8 cellular contexts compared by ENCODE assay signal in genomic region chr2:28452534-28453081, GRCh38. TPM values are rescaled to one million over a fixed set of nuclear protein-coding genes. Genes with fewer than 3 reads are reported as not detected.
DNase-seq lines count a peak whose midpoint lies in the region; ATAC-seq and TF ChIP-seq lines count a peak whose summit lies in the region.

No MANE protein-coding gene starts in this region.

- H2AFZ ChIP-seq in H9 (ENCODE audit: low read length), result no peak overlapping the region
- H2AFZ ChIP-seq in parathyroid adenoma, result no peak overlapping the region

- H3K27ac Mint-ChIP-seq in CD4-positive, alpha-beta T cell, result no peak overlapping the region
- no peak overlapping the region for H3K27ac Mint-ChIP-seq in H9

- no peak overlapping the region for H3K27ac ChIP-seq in CD4-positive, alpha-beta T cell (ENCODE audit: low read depth, low read length)
- H3K27ac ChIP-seq in H9 (ENCODE audit: insufficient read length, low read depth, low read length), result no peak overlapping the region
- no peak overlapping the region for H3K27ac ChIP-seq in Panc1 (ENCODE audit: low read length)
- no peak overlapping the region for H3K27ac ChIP-seq in gastroesophageal sphincter
- H3K27ac ChIP-seq in parathyroid adenoma, result no peak overlapping the region
- no peak overlapping the region for H3K27ac ChIP-seq in upper lobe of right lung

- H3K56ac ChIP-seq in H9 (ENCODE audit: insufficient read length, low read depth, low read length), result no peak overlapping the region

- H2BK20ac ChIP-seq in H9 (ENCODE audit: low read depth, low read length, poor library complexity, severe bottlenecking), result no peak overlapping the region

- H4K5ac ChIP-seq in H9 (ENCODE audit: insufficient read length, low read depth, low read length), result no peak overlapping the region

- H3K14ac ChIP-seq in H9 (ENCODE audit: insufficient read depth, low read length), result no peak overlapping the region

- H4K91ac ChIP-seq in H9 (ENCODE audit: insufficient read length, low read depth, low read length), result no peak overlapping the region

- no peaks in the 10 kb centered on the region for H3K4me1 Mint-ChIP-seq in CD4-positive, alpha-beta T cell (ENCODE audit: low read depth)
- H3K4me1 Mint-ChIP-seq in H9, result peaks cover 9 to 13% of the 10 kb centered on the region in 2 experiments

- no peaks in the 10 kb centered on the region; the same call in 1 of the 2 replicates for H3K4me1 ChIP-seq in H9 (ENCODE audit: insufficient read depth, low read length)
- no peaks in the 10 kb centered on the region for H3K4me1 ChIP-seq in Panc1 (ENCODE audit: control insufficient read depth, insufficient read depth, low read length)
- H3K4me1 ChIP-seq in gastroesophageal sphincter, result no peaks in the 10 kb centered on the region
- no peaks in the 10 kb centered on the region for H3K4me1 ChIP-seq in parathyroid adenoma
- peaks cover 13% of the 10 kb centered on the region for H3K4me1 ChIP-seq in upper lobe of right lung

- BruUV-seq in Panc1 (replicated peaks; lab: Mats Ljungman, UMichigan), result no TSS peak

- H3K36me3 ChIP-seq in Panc1 (ENCODE audit: control insufficient read depth, insufficient read depth, low read length) (no peaks in the 10 kb centered on the region), gastroesophageal sphincter (no peaks in the 10 kb centered on the region), parathyroid adenoma (ENCODE audit: control insufficient read depth, insufficient read depth, low read length) (no peaks in the 10 kb centered on the region), upper lobe of right lung (no peaks in the 10 kb centered on the region)

- no peaks in the 10 kb centered on the region for H3K9me3 ChIP-seq in CD4-positive, alpha-beta T cell (ENCODE audit: control insufficient read depth, low read length)
- H3K9me3 ChIP-seq in H9 (ENCODE audit: control insufficient read depth, low read depth, low read length) (no peaks in the 10 kb centered on the region), Panc1 (ENCODE audit: control insufficient read depth, insufficient read depth, low read depth, low read length) (no peaks in the 10 kb centered on the region), gastroesophageal sphincter (no peaks in the 10 kb centered on the region), parathyroid adenoma (ENCODE audit: control insufficient read depth, low read length) (no peaks in the 10 kb centered on the region), upper lobe of right lung (no peaks in the 10 kb centered on the region)

- no CpG with 5 or more reads among the region's 7 CpGs for WGBS in H9 (ENCODE audit: extremely low coverage, insufficient read length, low lambda C conversion rate)
- WGBS in gastroesophageal sphincter (ENCODE audit: low coverage in 1 of 2), 2 donors, result 50 to 80% methylated on average over 1 to 2 of the region's 7 CpGs

- H3K27me3 Mint-ChIP-seq in CD4-positive, alpha-beta T cell, result no peaks in the 10 kb centered on the region
- no peaks in the 10 kb centered on the region; the same call in 1 of the 2 replicates for H3K27me3 Mint-ChIP-seq in H9 (ENCODE audit: low read depth)

- H4K20me1 ChIP-seq in H9 (ENCODE audit: control insufficient read depth, insufficient read depth, insufficient read length), result no peaks in the 10 kb centered on the region

- DNase-seq in CD4-positive, alpha-beta T cell, result peak; percentile 61 to 82 (median 73)
- DNase-seq in H9, result peak; percentile 86
- DNase-seq in Panc1 (ENCODE audit: low read depth, low spot score), result peak; percentile 54
- DNase-seq in activated T-helper 1 cell treated with anti-CD3 and anti-CD28 coated beads, Interleukin-2, amount 50 U/mL, for 16 hours (ENCODE audit: low read depth in 1 of 2, low spot score in 1 of 2), result peak; percentile 61 to 68
- peak; percentile 87 for DNase-seq in upper lobe of right lung

- POLR2A ChIA-PET in CD4-positive, alpha-beta T cell (lab: Charles Lee), result no interaction called here
- POLR2A ChIA-PET in Panc1 (lab: Charles Lee), result no interaction called here

- intact Hi-C loops in CD4-positive, alpha-beta T cell (cut with DNase I, micrococcal nuclease), result loop anchor here (1.0 to 5.0 kb wide), 7 partner anchors 45 to 749 kb away; partner anchors contain the start of gene FOSL2 (in 1 of the 2)
- intact Hi-C loops in Panc1 (cut with micrococcal nuclease; ENCODE audit: unreplicated experiment), result no loop called here
- intact Hi-C loops in upper lobe of right lung (cut with DNase I), result no loop called here

- H3K4me3 Mint-ChIP-seq in CD4-positive, alpha-beta T cell, result no peak overlapping the region
- H3K4me3 Mint-ChIP-seq in H9, result no peak overlapping the region

- in situ Hi-C loops in Panc1 (cut with HindIII; ENCODE audit: low pct_unique_long_range_greater_than_20kb, low sequenced_read_pairs), result no loop called here

- H2BK120ac ChIP-seq in H9 (ENCODE audit: low read depth, low read length, poor library complexity, severe bottlenecking), result no peak overlapping the region

- H2BK12ac ChIP-seq in H9 (ENCODE audit: insufficient read length, low read depth, low read length), result no peak overlapping the region

- TF ChIP-seq EP300 in gastroesophageal sphincter (IDR thresholded peaks at IDR 0.05), result no peak

- H3T11ph ChIP-seq in H9 (ENCODE audit: low read length), result no peak overlapping the region

- H3K4me3 ChIP-seq in Panc1 (ENCODE audit: low read depth in 2 of 2, low read length in 2 of 2) (no peak overlapping the region), gastroesophageal sphincter (no peak overlapping the region), parathyroid adenoma (ENCODE audit: low read depth, low read length) (no peak overlapping the region), upper lobe of right lung (no peak overlapping the region)

- H3K18ac ChIP-seq in H9 (ENCODE audit: insufficient read length, low read depth, low read length), result no peak overlapping the region

- H2BK5ac ChIP-seq in H9 (ENCODE audit: insufficient read length, low read length), result no peak overlapping the region

- H3K4ac ChIP-seq in H9 (ENCODE audit: low read depth, low read length), result no peak overlapping the region

- H4K8ac ChIP-seq in H9 (replicated peaks; ENCODE audit: insufficient read length, low read depth, low read length), result no peak overlapping the region

- no peaks in the 10 kb centered on the region for H3K36me3 Mint-ChIP-seq in CD4-positive, alpha-beta T cell (ENCODE audit: low read depth)
- H3K36me3 Mint-ChIP-seq in H9 (ENCODE audit: insufficient read depth in 1 of 3, low read depth in 3 of 3), result no peaks in the 10 kb centered on the region

- no peak overlapping the region for H2AK5ac ChIP-seq in H9 (ENCODE audit: insufficient read length, low read length)

- peak; percentile 89 for TF ChIP-seq CTCF in CD4-positive, alpha-beta T cell (IDR thresholded peaks at IDR 0.05)
- TF ChIP-seq CTCF in H9 (conservative IDR thresholded peaks at IDR 0.05) (peak; percentile 94), Panc1 (IDR thresholded peaks at IDR 0.05) (peak; percentile 95), gastroesophageal sphincter (IDR thresholded peaks at IDR 0.05) (peak; percentile 78 to 93 (median 86)), parathyroid adenoma (IDR thresholded peaks at IDR 0.05) (peak; percentile 61), upper lobe of right lung (IDR thresholded peaks at IDR 0.05) (peak; percentile 88)

- no peak for TF ChIP-seq POLR2A in gastroesophageal sphincter (IDR thresholded peaks at IDR 0.05)

- H3K9me3 Mint-ChIP-seq in CD4-positive, alpha-beta T cell, result no peaks in the 10 kb centered on the region
- H3K9me3 Mint-ChIP-seq in H9, result no peaks in the 10 kb centered on the region

- CTCF ChIA-PET in CD4-positive, alpha-beta T cell (lab: Charles Lee), result interaction anchor here (1.0 to 1.4 kb wide), 5 partner anchors 59 to 749 kb away, joined by 3 to 9 read pairs (median 3); no protein-coding TSS in a partner anchor
- CTCF ChIA-PET in Panc1 (lab: Charles Lee), result no interaction called here

- H3K79me2 ChIP-seq in H9 (ENCODE audit: insufficient read depth, low read length), result no peaks in the 10 kb centered on the region
- no peaks in the 10 kb centered on the region for H3K79me2 ChIP-seq in parathyroid adenoma

- no peaks in the 10 kb centered on the region for H3K23me2 ChIP-seq in H9 (ENCODE audit: insufficient read length, low read depth, low read length, poor library complexity, severe bottlenecking)

- no peaks in the 10 kb centered on the region for H3K27me3 ChIP-seq in CD4-positive, alpha-beta T cell (ENCODE audit: control insufficient read depth, insufficient read depth, low read length)
- H3K27me3 ChIP-seq in H9 (ENCODE audit: insufficient read depth, low read length) (no peaks in the 10 kb centered on the region), Panc1 (ENCODE audit: control insufficient read depth, insufficient read depth, low read length) (no peaks in the 10 kb centered on the region), gastroesophageal sphincter (no peaks in the 10 kb centered on the region), parathyroid adenoma (ENCODE audit: control insufficient read depth, insufficient read depth, low read length) (no peaks in the 10 kb centered on the region), upper lobe of right lung (no peaks in the 10 kb centered on the region)

- H3K4me2 ChIP-seq in H9 (ENCODE audit: insufficient read depth, insufficient read length, low read length) (no peak overlapping the region), parathyroid adenoma (ENCODE audit: low read length) (no peak overlapping the region)

- H3K23ac ChIP-seq in H9 (ENCODE audit: insufficient read length, low read depth, low read length), result no peak overlapping the region

- H3K9ac ChIP-seq in H9 (ENCODE audit: extremely low read depth, insufficient read length, low read length) (no peak overlapping the region), parathyroid adenoma (no peak overlapping the region)

- peak; percentile 92 for ATAC-seq in CD4-positive, alpha-beta T cell (ENCODE audit: poor library complexity)
- ATAC-seq in Panc1 (peak; percentile 91), gastroesophageal sphincter (peak; percentile 59), upper lobe of right lung (peak; percentile 85), HG03139 (IDR thresholded peaks at IDR 0.05; ENCODE audit: unreplicated experiment) (no peak)

- H3K79me1 ChIP-seq in H9 (ENCODE audit: insufficient read depth, low read depth, low read length, poor library complexity, severe bottlenecking), result no peaks in the 10 kb centered on the region

- no peak overlapping the region for H2BK15ac ChIP-seq in H9 (ENCODE audit: low read depth, low read length)

RNA-seq across cellular contexts. Expression of gene PLB1, which starts 43.3 kb away (rescaled TPM):
- 1 to 10 TPM; 1.3 to 1.6 TPM for total RNA-seq in CD4-positive, alpha-beta T cell
- total RNA-seq in H9 (2021) (0.42 TPM in 1 of 2 replicates, not detected in the other), Panc1 (2021; ENCODE audit: unreplicated experiment) (0.80 TPM), gastroesophageal sphincter (10 to 100 TPM in 2 of 4 donors, 1 to 10 TPM in 2; 3.0 to 14.5 (median 10.5) TPM), upper lobe of right lung (4.2 TPM)
- polyA plus RNA-seq in Panc1 (2012; ENCODE audit: insufficient read length), result 0.06 TPM

RNA-seq across cellular contexts. Expression of gene FOSL2, which starts 60.0 kb away (rescaled TPM):
- total RNA-seq in CD4-positive, alpha-beta T cell, result 100 to 1,000 TPM; 152 to 155 TPM
- 7.3 and 7.4 TPM in 2 replicates for total RNA-seq in H9 (2021)
- 29.0 TPM for total RNA-seq in Panc1 (2021; ENCODE audit: unreplicated experiment)
- polyA plus RNA-seq in Panc1 (2012; ENCODE audit: insufficient read length), result 34.9 TPM
- total RNA-seq in gastroesophageal sphincter, result 100 to 1,000 TPM in 3 of 4 donors, 10 to 100 TPM in 1; 75.3 to 152 (median 132) TPM
- total RNA-seq in upper lobe of right lung, result 123 TPM

Comparison
In these comparisons a context has a peak if more than half of its experiments do, and no peak if none do; other contexts are left out.
1. intact Hi-C loops: an anchor here in CD4-positive, alpha-beta T cell (1.0 to 5.0 kb wide); none called in Panc1 and upper lobe of right lung.